Comparison of ENCODE assay signal across 2 cellular contexts in the genomic region with DNA sequence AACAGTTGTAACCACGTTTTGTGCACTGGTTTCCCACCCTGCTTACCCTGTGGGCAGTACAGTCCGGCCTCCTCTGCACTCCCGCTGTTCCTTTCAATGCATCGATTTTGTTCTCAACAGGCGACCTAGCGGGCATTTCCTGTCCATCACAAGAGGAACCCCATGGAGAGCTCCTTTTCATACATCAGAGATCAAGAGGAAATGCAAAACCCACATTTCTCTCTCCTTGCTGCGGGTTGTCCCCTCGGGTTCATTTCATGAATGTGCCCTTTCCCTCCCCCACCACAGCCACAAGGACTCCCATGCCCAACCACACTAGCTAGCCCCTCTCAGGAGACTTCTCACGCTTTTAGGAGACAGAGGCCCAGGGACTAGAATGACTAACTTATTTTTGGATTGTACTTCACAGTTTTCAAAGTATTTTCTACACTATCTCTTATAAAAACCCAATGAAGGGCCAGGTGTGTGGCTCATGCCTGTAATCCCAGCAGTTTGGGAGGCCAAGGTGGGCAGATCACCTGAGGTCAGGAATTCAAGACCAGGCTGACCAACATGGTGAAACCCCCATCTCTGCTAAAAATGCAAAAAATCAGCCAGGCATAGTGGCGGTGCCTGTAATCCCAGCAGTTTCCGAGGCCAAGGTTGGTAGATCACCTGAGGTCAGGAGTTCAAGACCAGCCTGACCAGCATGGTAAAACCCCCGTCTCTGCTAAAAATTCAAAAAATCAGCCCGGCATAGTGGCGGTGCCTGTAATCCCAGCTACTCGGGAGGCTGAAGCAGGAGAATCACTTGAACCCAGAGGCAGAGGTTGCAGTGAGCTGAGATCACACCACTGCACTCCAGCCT.
A peak's percentile ranks its signal among the peaks of the same experiment; 100 is the strongest.
TF ChIP-seq lines count a peak whose summit lies in the region.

No MANE protein-coding gene starts in this region.

TF ChIP-seq in H1, 55 proteins besides CTCF, POLR2A, EP300 and RAD21 (continues in another document):
- TF ChIP-seq SAP30 (IDR thresholded peaks at IDR 0.05; ENCODE audit: insufficient read depth, insufficient replicate concordance, low read length) (no peak), HDAC2 (IDR thresholded peaks at IDR 0.05; ENCODE audit: borderline replicate concordance in 1 of 2, low read depth in 2 of 2, low read length in 2 of 2) (peak; percentile 92 to 98; a peak in 3 of 4 replicates), KDM1A (IDR thresholded peaks at IDR 0.05; ENCODE audit: borderline replicate concordance, low read length) (peak; percentile 81), TAF7 (optimal IDR thresholded peaks at IDR 0.05; ENCODE audit: borderline replicate concordance, low read depth, low read length) (peak; percentile 30), CBX5 (IDR thresholded peaks at IDR 0.05; ENCODE audit: low read depth, low read length) (no peak), MAFK (IDR thresholded peaks at IDR 0.05; ENCODE audit: low read depth, low read length) (no peak), CEBPB (IDR thresholded peaks at IDR 0.05; ENCODE audit: low read depth, low read length) (no peak), EGR1 (IDR thresholded peaks at IDR 0.05; ENCODE audit: borderline replicate concordance, low read depth, low read length) (0 out of 2 replicates have a peak, but pooled peaks have one; percentile 32), RBBP5 (IDR thresholded peaks at IDR 0.05; ENCODE audit: borderline replicate concordance, low read depth, low read length) (peak; percentile 66; the same call in 1 of the 2 replicates), BCL11A (IDR thresholded peaks at IDR 0.05; ENCODE audit: low read depth in 2 of 2, low read length in 2 of 2) (peak; percentile 15 to 59), SIRT6 (IDR thresholded peaks at IDR 0.05; ENCODE audit: low read length) (no peak), TEAD4 (IDR thresholded peaks at IDR 0.05; ENCODE audit: low read depth, low read length) (peak; percentile 68; the same call in 1 of the 2 replicates), SP2 (IDR thresholded peaks at IDR 0.05; ENCODE audit: low read length) (no peak), PHF8 (conservative IDR thresholded peaks at IDR 0.05; ENCODE audit: low read depth, low read length) (no peak), GABPA (IDR thresholded peaks at IDR 0.05; ENCODE audit: borderline replicate concordance, insufficient read depth, low read length) (no peak), CHD2 (IDR thresholded peaks at IDR 0.05; ENCODE audit: low read length) (no peak), CBX8 (IDR thresholded peaks at IDR 0.05; ENCODE audit: borderline replicate concordance, low read depth, low read length) (no peak), RXRA (IDR thresholded peaks at IDR 0.05; ENCODE audit: insufficient read depth, low read depth, low read length) (0 out of 2 replicates have a peak, but pooled peaks have one; percentile 52), GTF2F1 (IDR thresholded peaks at IDR 0.05; ENCODE audit: borderline replicate concordance, low read depth, low read length) (no peak), NANOG (IDR thresholded peaks at IDR 0.05; ENCODE audit: insufficient read depth, low read depth, low read length, poor library complexity, severe bottlenecking) (peak; percentile 99), FOSL1 (IDR thresholded peaks at IDR 0.05; ENCODE audit: insufficient read depth, low read depth, low read length) (no peak), CREB1 (IDR thresholded peaks at IDR 0.05) (peak; percentile 48; the same call in 1 of the 2 replicates), POU5F1 (IDR thresholded peaks at IDR 0.05; ENCODE audit: low read depth, low read length) (peak; percentile 61; the same call in 1 of the 2 replicates), ASH2L (IDR thresholded peaks at IDR 0.05; ENCODE audit: low read length) (peak; percentile 92), RFX5 (IDR thresholded peaks at IDR 0.05; ENCODE audit: borderline replicate concordance, low read depth, low read length) (no peak), NRF1 (IDR thresholded peaks at IDR 0.05; ENCODE audit: low read depth, low read length) (no peak), SP1 (IDR thresholded peaks at IDR 0.05; ENCODE audit: low read depth, low read length) (peak; percentile 91), TCF12 (IDR thresholded peaks at IDR 0.05; ENCODE audit: low read depth, low read length) (0 out of 2 replicates have a peak, but pooled peaks have one; percentile 69), POLR2AphosphoS5 (IDR thresholded peaks at IDR 0.05; ENCODE audit: low read depth, low read length) (no peak), JUN (IDR thresholded peaks at IDR 0.05; ENCODE audit: low read depth, low read length) (no peak), EZH2 (IDR thresholded peaks at IDR 0.05; ENCODE audit: low read depth, low read length, severe bottlenecking) (no peak), BACH1 (IDR thresholded peaks at IDR 0.05; ENCODE audit: low read length) (0 out of 2 replicates have a peak, but pooled peaks have one; percentile 73)
- TF ChIP-seq, protein P1, sequence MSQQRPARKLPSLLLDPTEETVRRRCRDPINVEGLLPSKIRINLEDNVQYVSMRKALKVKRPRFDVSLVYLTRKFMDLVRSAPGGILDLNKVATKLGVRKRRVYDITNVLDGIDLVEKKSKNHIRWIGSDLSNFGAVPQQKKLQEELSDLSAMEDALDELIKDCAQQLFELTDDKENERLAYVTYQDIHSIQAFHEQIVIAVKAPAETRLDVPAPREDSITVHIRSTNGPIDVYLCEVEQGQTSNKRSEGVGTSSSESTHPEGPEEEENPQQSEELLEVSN (IDR thresholded peaks at IDR 0.05), result peak; percentile 43; the same call in 1 of the 2 replicates
- TF ChIP-seq, protein P2, sequence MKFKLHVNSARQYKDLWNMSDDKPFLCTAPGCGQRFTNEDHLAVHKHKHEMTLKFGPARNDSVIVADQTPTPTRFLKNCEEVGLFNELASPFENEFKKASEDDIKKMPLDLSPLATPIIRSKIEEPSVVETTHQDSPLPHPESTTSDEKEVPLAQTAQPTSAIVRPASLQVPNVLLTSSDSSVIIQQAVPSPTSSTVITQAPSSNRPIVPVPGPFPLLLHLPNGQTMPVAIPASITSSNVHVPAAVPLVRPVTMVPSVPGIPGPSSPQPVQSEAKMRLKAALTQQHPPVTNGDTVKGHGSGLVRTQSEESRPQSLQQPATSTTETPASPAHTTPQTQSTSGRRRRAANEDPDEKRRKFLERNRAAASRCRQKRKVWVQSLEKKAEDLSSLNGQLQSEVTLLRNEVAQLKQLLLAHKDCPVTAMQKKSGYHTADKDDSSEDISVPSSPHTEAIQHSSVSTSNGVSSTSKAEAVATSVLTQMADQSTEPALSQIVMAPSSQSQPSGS (IDR thresholded peaks at IDR 0.05; ENCODE audit: low read length), result peak; percentile 87
- TF ChIP-seq, protein P3, sequence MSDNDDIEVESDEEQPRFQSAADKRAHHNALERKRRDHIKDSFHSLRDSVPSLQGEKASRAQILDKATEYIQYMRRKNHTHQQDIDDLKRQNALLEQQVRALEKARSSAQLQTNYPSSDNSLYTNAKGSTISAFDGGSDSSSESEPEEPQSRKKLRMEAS (IDR thresholded peaks at IDR 0.05), result peak; percentile 38; the same call in 1 of the 2 replicates
- TF ChIP-seq, protein P4, sequence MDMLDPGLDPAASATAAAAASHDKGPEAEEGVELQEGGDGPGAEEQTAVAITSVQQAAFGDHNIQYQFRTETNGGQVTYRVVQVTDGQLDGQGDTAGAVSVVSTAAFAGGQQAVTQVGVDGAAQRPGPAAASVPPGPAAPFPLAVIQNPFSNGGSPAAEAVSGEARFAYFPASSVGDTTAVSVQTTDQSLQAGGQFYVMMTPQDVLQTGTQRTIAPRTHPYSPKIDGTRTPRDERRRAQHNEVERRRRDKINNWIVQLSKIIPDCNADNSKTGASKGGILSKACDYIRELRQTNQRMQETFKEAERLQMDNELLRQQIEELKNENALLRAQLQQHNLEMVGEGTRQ (IDR thresholded peaks at IDR 0.05; ENCODE audit: low read length), result no peak

TF ChIP-seq in SK-N-SH treated with all-trans-retinoic acid at 6 μM for 48 hours, 23 proteins besides CTCF, POLR2A, EP300 and RAD21:
- TF ChIP-seq, protein P5, sequence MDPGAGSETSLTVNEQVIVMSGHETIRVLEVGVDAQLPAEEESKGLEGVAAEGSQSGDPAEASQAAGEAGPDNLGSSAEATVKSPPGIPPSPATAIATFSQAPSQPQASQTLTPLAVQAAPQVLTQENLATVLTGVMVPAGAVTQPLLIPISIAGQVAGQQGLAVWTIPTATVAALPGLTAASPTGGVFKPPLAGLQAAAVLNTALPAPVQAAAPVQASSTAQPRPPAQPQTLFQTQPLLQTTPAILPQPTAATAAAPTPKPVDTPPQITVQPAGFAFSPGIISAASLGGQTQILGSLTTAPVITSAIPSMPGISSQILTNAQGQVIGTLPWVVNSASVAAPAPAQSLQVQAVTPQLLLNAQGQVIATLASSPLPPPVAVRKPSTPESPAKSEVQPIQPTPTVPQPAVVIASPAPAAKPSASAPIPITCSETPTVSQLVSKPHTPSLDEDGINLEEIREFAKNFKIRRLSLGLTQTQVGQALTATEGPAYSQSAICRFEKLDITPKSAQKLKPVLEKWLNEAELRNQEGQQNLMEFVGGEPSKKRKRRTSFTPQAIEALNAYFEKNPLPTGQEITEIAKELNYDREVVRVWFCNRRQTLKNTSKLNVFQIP (CRISPR knock-in tag; IDR thresholded peaks at IDR 0.05; ENCODE audit: borderline replicate concordance, low read depth), result no peak
- TF ChIP-seq ZFP30 (CRISPR knock-in tag; IDR thresholded peaks at IDR 0.05) (no peak), ZFP3 (CRISPR knock-in tag; IDR thresholded peaks at IDR 0.05) (no peak), RARB (CRISPR knock-in tag; IDR thresholded peaks at IDR 0.05) (no peak), OSR1 (CRISPR knock-in tag; IDR thresholded peaks at IDR 0.05) (no peak), CSDC2 (CRISPR knock-in tag; IDR thresholded peaks at IDR 0.05) (no peak), ARNTL (CRISPR knock-in tag; IDR thresholded peaks at IDR 0.05; ENCODE audit: borderline replicate concordance, low read depth) (no peak)
- TF ChIP-seq, protein P6, sequence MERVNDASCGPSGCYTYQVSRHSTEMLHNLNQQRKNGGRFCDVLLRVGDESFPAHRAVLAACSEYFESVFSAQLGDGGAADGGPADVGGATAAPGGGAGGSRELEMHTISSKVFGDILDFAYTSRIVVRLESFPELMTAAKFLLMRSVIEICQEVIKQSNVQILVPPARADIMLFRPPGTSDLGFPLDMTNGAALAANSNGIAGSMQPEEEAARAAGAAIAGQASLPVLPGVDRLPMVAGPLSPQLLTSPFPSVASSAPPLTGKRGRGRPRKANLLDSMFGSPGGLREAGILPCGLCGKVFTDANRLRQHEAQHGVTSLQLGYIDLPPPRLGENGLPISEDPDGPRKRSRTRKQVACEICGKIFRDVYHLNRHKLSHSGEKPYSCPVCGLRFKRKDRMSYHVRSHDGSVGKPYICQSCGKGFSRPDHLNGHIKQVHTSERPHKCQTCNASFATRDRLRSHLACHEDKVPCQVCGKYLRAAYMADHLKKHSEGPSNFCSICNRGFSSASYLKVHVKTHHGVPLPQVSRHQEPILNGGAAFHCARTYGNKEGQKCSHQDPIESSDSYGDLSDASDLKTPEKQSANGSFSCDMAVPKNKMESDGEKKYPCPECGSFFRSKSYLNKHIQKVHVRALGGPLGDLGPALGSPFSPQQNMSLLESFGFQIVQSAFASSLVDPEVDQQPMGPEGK (CRISPR knock-in tag; IDR thresholded peaks at IDR 0.05; ENCODE audit: borderline replicate concordance), result no peak
- TF ChIP-seq, protein P7, sequence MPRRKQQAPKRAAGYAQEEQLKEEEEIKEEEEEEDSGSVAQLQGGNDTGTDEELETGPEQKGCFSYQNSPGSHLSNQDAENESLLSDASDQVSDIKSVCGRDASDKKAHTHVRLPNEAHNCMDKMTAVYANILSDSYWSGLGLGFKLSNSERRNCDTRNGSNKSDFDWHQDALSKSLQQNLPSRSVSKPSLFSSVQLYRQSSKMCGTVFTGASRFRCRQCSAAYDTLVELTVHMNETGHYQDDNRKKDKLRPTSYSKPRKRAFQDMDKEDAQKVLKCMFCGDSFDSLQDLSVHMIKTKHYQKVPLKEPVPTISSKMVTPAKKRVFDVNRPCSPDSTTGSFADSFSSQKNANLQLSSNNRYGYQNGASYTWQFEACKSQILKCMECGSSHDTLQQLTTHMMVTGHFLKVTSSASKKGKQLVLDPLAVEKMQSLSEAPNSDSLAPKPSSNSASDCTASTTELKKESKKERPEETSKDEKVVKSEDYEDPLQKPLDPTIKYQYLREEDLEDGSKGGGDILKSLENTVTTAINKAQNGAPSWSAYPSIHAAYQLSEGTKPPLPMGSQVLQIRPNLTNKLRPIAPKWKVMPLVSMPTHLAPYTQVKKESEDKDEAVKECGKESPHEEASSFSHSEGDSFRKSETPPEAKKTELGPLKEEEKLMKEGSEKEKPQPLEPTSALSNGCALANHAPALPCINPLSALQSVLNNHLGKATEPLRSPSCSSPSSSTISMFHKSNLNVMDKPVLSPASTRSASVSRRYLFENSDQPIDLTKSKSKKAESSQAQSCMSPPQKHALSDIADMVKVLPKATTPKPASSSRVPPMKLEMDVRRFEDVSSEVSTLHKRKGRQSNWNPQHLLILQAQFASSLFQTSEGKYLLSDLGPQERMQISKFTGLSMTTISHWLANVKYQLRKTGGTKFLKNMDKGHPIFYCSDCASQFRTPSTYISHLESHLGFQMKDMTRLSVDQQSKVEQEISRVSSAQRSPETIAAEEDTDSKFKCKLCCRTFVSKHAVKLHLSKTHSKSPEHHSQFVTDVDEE (CRISPR knock-in tag; IDR thresholded peaks at IDR 0.05), result no peak
- TF ChIP-seq, protein P8, sequence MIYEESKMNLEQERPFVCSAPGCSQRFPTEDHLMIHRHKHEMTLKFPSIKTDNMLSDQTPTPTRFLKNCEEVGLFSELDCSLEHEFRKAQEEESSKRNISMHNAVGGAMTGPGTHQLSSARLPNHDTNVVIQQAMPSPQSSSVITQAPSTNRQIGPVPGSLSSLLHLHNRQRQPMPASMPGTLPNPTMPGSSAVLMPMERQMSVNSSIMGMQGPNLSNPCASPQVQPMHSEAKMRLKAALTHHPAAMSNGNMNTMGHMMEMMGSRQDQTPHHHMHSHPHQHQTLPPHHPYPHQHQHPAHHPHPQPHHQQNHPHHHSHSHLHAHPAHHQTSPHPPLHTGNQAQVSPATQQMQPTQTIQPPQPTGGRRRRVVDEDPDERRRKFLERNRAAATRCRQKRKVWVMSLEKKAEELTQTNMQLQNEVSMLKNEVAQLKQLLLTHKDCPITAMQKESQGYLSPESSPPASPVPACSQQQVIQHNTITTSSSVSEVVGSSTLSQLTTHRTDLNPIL (CRISPR knock-in tag; IDR thresholded peaks at IDR 0.05; ENCODE audit: low read depth), result no peak
